Comparison of ENCODE assay signal across 8 cellular contexts in the genomic region with DNA sequence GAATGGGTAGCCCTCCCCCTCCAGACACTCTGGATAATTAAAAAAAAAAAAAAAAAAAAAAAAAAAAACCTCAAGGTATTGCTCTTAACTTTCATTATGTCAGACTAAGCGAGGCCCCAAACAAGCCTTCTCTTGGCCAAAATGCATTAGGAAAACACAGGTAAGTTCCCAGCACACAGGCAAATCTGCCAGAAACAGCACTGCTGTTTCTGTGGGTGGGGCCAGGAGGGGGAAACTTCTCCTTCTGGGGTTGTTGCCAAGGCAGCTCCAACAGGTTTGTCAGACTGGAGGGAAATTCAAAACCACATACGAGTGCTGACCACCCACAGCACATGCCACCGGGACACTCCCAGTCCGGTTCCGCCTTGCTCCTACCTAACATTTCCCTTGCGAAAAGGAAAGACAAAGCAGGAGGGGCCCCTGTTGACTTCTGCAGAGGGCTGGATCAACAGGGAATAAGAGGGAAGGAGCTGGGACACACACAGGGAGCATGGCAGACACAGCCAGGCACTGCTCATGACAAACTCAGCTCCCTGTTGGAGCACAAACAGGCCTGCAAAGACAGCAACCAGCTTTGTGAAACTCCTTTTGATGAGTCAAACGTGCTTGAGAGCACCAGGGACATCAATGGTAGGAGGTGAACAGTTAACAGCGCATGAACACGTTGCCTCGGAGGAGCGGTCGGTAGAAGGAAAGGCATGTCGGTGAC. TPM values are rescaled to one million over a fixed set of nuclear protein-coding genes. Genes with fewer than 3 reads are reported as not detected.
A peak's percentile ranks its signal among the peaks of the same experiment; 100 is the strongest.
DNase-seq lines count a peak whose midpoint lies in the region; ATAC-seq, FAIRE-seq and TF ChIP-seq lines count a peak whose summit lies in the region.

No MANE protein-coding gene starts in this region.

- H3K27ac Mint-ChIP-seq in astrocyte (ENCODE audit: unreplicated experiment): peak overlapping the region; percentile 97

- BruUV-seq in A673 (replicated peaks; lab: Mats Ljungman, UMichigan): no TSS peak

- peaks cover 67% of the 10 kb centered on the region for H4K20me1 ChIP-seq in astrocyte (ENCODE audit: insufficient read depth, low read length)

- H3K27me3 Mint-ChIP-seq in astrocyte (ENCODE audit: low read depth, unreplicated experiment): no peaks in the 10 kb centered on the region

- ATAC-seq in left lung (peak; percentile 6), HG03097 (IDR thresholded peaks at IDR 0.05; ENCODE audit: low FRiP score, unreplicated experiment) (no peak), HG03354 (IDR thresholded peaks at IDR 0.05; ENCODE audit: poor library complexity, severe bottlenecking, unreplicated experiment) (no peak)

- peaks cover 51% of the 10 kb centered on the region for H3K36me3 Mint-ChIP-seq in astrocyte (ENCODE audit: low read depth, unreplicated experiment)

- POLR2A ChIA-PET in A673 (lab: Charles Lee; ENCODE audit: low non-redundant PET): no interaction called here

- DNase-seq in A673 (ENCODE audit: low spot score) (peak; percentile 42), HK-2 (ENCODE audit: unreplicated experiment) (peak; percentile 77), SKM-1 treated with dmso at 0.1 percent for 144 hours (lab: John Stamatoyannopoulos, UW; ENCODE audit: unreplicated experiment) (peak; percentile 85), astrocyte (ENCODE audit: low read depth) (peak; percentile 86), left lung (peak in 1 of 2 donors; percentile 58)
- peak; percentile 48 to 60 for DNase-seq in stimulated activated CD8-positive, alpha-beta memory T cell treated with anti-CD3 and anti-CD28 coated beads, Interleukin-7, amount 100 ng/mL, for 4 hours (ENCODE audit: low read depth in 2 of 2)

- H3K9me3 ChIP-seq in A673 (ENCODE audit: low read depth, low read length, poor library complexity, severe bottlenecking) (no peaks in the 10 kb centered on the region), astrocyte (ENCODE audit: insufficient read depth, low read depth, low read length) (no peaks in the 10 kb centered on the region), left lung (no peaks in the 10 kb centered on the region)

- peaks cover 96% of the 10 kb centered on the region for H3K4me1 Mint-ChIP-seq in astrocyte (ENCODE audit: low read depth, unreplicated experiment)

- no peak overlapping the region for H2AFZ ChIP-seq in astrocyte (ENCODE audit: low read depth, low read length)

- H3K27ac ChIP-seq in A673 (ENCODE audit: low read depth, low read length, poor library complexity, severe bottlenecking): peak overlapping the region; percentile 96
- H3K27ac ChIP-seq in astrocyte (ENCODE audit: low read depth, low read length): peak overlapping the region; percentile 99
- H3K27ac ChIP-seq in left lung: peak overlapping the region; percentile 90 to 94

- H3K9me3 Mint-ChIP-seq in astrocyte (ENCODE audit: unreplicated experiment): no peaks in the 10 kb centered on the region

- peak overlapping the region; percentile 92 for H3K9ac ChIP-seq in astrocyte (ENCODE audit: low read length)

- no peak for FAIRE-seq in astrocyte (lab: Jason Lieb, UNC)

- peak overlapping the region; percentile 69 for H3K4me2 ChIP-seq in astrocyte (ENCODE audit: low read length)

- no peaks in the 10 kb centered on the region for H3K27me3 ChIP-seq in A673 (replicated peaks; ENCODE audit: insufficient read depth, low read depth, low read length, poor library complexity)
- no peaks in the 10 kb centered on the region for H3K27me3 ChIP-seq in astrocyte (ENCODE audit: insufficient read depth, low read length)
- H3K27me3 ChIP-seq in left lung: no peaks in the 10 kb centered on the region

- peaks cover 20% of the 10 kb centered on the region for H3K36me3 ChIP-seq in A673 (ENCODE audit: insufficient read depth, low read length, poor library complexity, severe bottlenecking)
- H3K36me3 ChIP-seq in astrocyte (ENCODE audit: insufficient read depth, low read length): peaks cover 60% of the 10 kb centered on the region
- peaks cover 0 to 65% of the 10 kb centered on the region in 2 donors for H3K36me3 ChIP-seq in left lung

- peaks cover 92% of the 10 kb centered on the region for H3K4me1 ChIP-seq in A673 (ENCODE audit: insufficient read depth, low read length, poor library complexity, severe bottlenecking)
- H3K4me1 ChIP-seq in astrocyte (ENCODE audit: insufficient read depth, low read length): peaks cover 100% of the 10 kb centered on the region
- peaks cover 92 to 100% of the 10 kb centered on the region in 2 donors for H3K4me1 ChIP-seq in left lung

- CTCF ChIA-PET in A673 (lab: Charles Lee): no interaction called here

- H3K4me3 ChIP-seq in A673 (ENCODE audit: low read depth, low read length, poor library complexity, severe bottlenecking): no peak overlapping the region
- no peak overlapping the region for H3K4me3 ChIP-seq in astrocyte (ENCODE audit: insufficient read depth, low read depth, low read length)
- H3K4me3 ChIP-seq in left lung: peak overlapping the region in 1 of 2 donors; percentile 3

- intact Hi-C loops in A673 (cut with micrococcal nuclease; ENCODE audit: unreplicated experiment) (no loop called here), left lung (cut with DNase I) (loop anchor here in 1 of 2 donors (10.0 kb wide), 1 partner anchor 52 kb away; a partner anchor contains a TSS)

- H3K4me3 Mint-ChIP-seq in astrocyte (ENCODE audit: unreplicated experiment): peak overlapping the region; percentile 74

- no peak for TF ChIP-seq CTCF in A673 (conservative IDR thresholded peaks at IDR 0.05; ENCODE audit: low read depth, low read length)
- no peak for TF ChIP-seq CTCF in astrocyte (IDR thresholded peaks at IDR 0.05; ENCODE audit: insufficient read depth, low read depth, low read length)
- no peak for TF ChIP-seq CTCF in left lung (IDR thresholded peaks at IDR 0.05)

- H3K79me2 ChIP-seq in astrocyte (ENCODE audit: insufficient read depth, low read length): peaks cover 99% of the 10 kb centered on the region

RNA-seq across cellular contexts. Expression of a gene that starts 55.0 kb away (rescaled TPM):
- total RNA-seq in A673 (2021) (290 and 323 TPM in 2 replicates), astrocyte (2,278 and 2,469 TPM in 2 replicates), left lung (100 to 1,000 TPM; 754 to 761 TPM)
